In the genomic region with DNA sequence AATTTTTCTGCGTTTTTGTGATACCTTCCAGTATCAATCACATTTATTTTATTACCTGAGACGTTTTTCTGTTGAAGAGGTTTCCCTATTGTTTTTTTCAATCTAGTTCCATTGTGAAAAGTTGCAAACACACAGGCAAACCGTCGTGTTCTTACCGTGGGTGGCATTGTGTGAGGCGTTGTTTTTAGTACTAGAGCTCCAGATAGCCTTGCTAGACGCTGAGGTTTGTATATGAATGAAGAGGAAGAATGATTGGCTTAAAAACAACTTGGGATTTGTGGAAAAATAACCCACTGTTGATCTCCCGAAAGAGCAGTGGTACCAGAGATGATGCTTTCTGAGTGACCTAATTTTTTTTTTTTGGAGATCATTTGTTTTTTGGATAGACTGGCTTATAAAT, we compare ENCODE assay signal across 8 cellular contexts. TPM values are rescaled to one million over a fixed set of nuclear protein-coding genes. Genes with fewer than 3 reads are reported as not detected.
A peak's percentile ranks its signal among the peaks of the same experiment; 100 is the strongest.
DNase-seq lines count a peak whose midpoint lies in the region; ATAC-seq and TF ChIP-seq lines count a peak whose summit lies in the region.

No MANE protein-coding gene starts in this region.

- DNase-seq in right atrium auricular region (ENCODE audit: low spot score) (no peak), left ventricle myocardium superior (no peak), adipocyte (ENCODE audit: low read depth) (peak; percentile 43), lung microvascular endothelial cell (ENCODE audit: low read depth in 2 of 2) (peak; percentile 14 to 18), aorta (no peak), pons (ENCODE audit: low spot score) (no peak), NCI-H2081 treated with DMSO at 0.1 percent for 48 hours (lab: John Stamatoyannopoulos, UW) (no peak)

- H3K4me1 ChIP-seq in right atrium auricular region (peaks cover 0 to 38% of the 10 kb centered on the region in 2 donors), adipocyte (ENCODE audit: control insufficient read depth, insufficient read depth, low read length) (peaks cover 39% of the 10 kb centered on the region), aorta (ENCODE audit: control insufficient read depth in 1 of 2, insufficient read depth in 2 of 2, low read length in 2 of 2) (peaks cover 4 to 6% of the 10 kb centered on the region in 2 donors)

- WGBS in aorta, 2 donors: 2 to 4% methylated on average over 8 of the region's 8 CpGs

- intact Hi-C loops in left ventricle myocardium superior (cut with micrococcal nuclease): no loop called here
- intact Hi-C loops in aorta (cut with DNase I): no loop called here

- H3K36me3 ChIP-seq in right atrium auricular region: no peaks in the 10 kb centered on the region
- H3K36me3 ChIP-seq in adipocyte (ENCODE audit: control insufficient read depth, insufficient read depth, low read length, severe bottlenecking): no peaks in the 10 kb centered on the region
- no peaks in the 10 kb centered on the region for H3K36me3 ChIP-seq in aorta (ENCODE audit: control insufficient read depth in 1 of 2, insufficient read depth in 2 of 2, low read length in 1 of 2)

- TF ChIP-seq CTCF in right atrium auricular region (IDR thresholded peaks at IDR 0.05): no peak

- H3K9me3 ChIP-seq in right atrium auricular region (no peaks in the 10 kb centered on the region), adipocyte (ENCODE audit: control insufficient read depth, low read length) (no peaks in the 10 kb centered on the region), aorta (ENCODE audit: control insufficient read depth, low read length) (no peaks in the 10 kb centered on the region)

- peak overlapping the region; percentile 64 to 93 for H3K4me3 ChIP-seq in right atrium auricular region
- H3K4me3 ChIP-seq in adipocyte (ENCODE audit: low read length): peak overlapping the region; percentile 92
- H3K4me3 ChIP-seq in aorta (ENCODE audit: low read length in 2 of 2): peak overlapping the region; percentile 31 to 88

- H3K27me3 ChIP-seq in right atrium auricular region (no peaks in the 10 kb centered on the region), adipocyte (replicated peaks; ENCODE audit: control insufficient read depth, insufficient read depth, low read length) (no peaks in the 10 kb centered on the region), aorta (ENCODE audit: control insufficient read depth in 1 of 2, insufficient read depth in 2 of 2, low read length in 1 of 2) (no peaks in the 10 kb centered on the region)

- H3K27ac ChIP-seq in right atrium auricular region (no peak overlapping the region), aorta (ENCODE audit: low read depth in 1 of 2, low read length in 2 of 2) (no peak overlapping the region)

- ATAC-seq in left ventricle myocardium superior (no peak), aorta (ENCODE audit: low FRiP score) (no peak), GM18520 (IDR thresholded peaks at IDR 0.05; ENCODE audit: unreplicated experiment) (no peak)

- peak overlapping the region; percentile 87 for H3K9ac ChIP-seq in adipocyte (ENCODE audit: low read length)

RNA-seq across cellular contexts. Expression of gene SOCS4, which starts 1.0 kb away (rescaled TPM):
- total RNA-seq in right atrium auricular region: 10 to 100 TPM; 13.1 to 13.6 TPM
- total RNA-seq in left ventricle myocardium superior: 12.6 TPM
- 10.9 and 16.7 TPM in 2 replicates for total RNA-seq in lung microvascular endothelial cell
- 10 to 100 TPM; 22.6 to 32.8 TPM for total RNA-seq in aorta
- 1 to 10 TPM; 7.6 to 9.5 TPM for polyA plus RNA-seq in aorta

RNA-seq across cellular contexts. Expression of gene WDHD1, which starts 1.2 kb away (rescaled TPM):
- total RNA-seq in right atrium auricular region (under 1 TPM; 0.59 to 0.94 TPM), left ventricle myocardium superior (1.6 TPM), lung microvascular endothelial cell (3.2 and 5.4 TPM in 2 replicates), aorta (1 to 10 TPM; 2.0 to 2.6 TPM)
- polyA plus RNA-seq in aorta: under 1 TPM; 0.25 to 0.61 TPM

RNA-seq across cellular contexts. Expression of gene MAPK1IP1L, which starts 23.4 kb away (rescaled TPM):
- total RNA-seq in right atrium auricular region: 100 to 1,000 TPM in 1 of 2 donors, 10 to 100 TPM in 1; 81.2 to 111 TPM
- total RNA-seq in left ventricle myocardium superior: 58.1 TPM
- total RNA-seq in lung microvascular endothelial cell: 12.2 and 13.9 TPM in 2 replicates
- total RNA-seq in aorta: 100 to 1,000 TPM in 1 of 2 donors, 10 to 100 TPM in 1; 83.5 to 101 TPM
- 10 to 100 TPM; 28.2 to 41.9 TPM for polyA plus RNA-seq in aorta

Comparison
In these comparisons a context has a peak if more than half of its experiments do, and no peak if none do; other contexts are left out.
1. DNase-seq: peak in adipocyte (single experiment) and lung microvascular endothelial cell (2 of 2); none in right atrium auricular region (single experiment), left ventricle myocardium superior (single experiment), aorta (0 of 2), pons (single experiment) and NCI-H2081 treated with DMSO at 0.1 percent for 48 hours (single experiment).
2. Peak in every context shown above with its lines, with median percentiles within 50 percentile points of each other: H3K4me3 ChIP-seq.